15 cellular contexts compared by ENCODE assay signal in the genomic region with DNA sequence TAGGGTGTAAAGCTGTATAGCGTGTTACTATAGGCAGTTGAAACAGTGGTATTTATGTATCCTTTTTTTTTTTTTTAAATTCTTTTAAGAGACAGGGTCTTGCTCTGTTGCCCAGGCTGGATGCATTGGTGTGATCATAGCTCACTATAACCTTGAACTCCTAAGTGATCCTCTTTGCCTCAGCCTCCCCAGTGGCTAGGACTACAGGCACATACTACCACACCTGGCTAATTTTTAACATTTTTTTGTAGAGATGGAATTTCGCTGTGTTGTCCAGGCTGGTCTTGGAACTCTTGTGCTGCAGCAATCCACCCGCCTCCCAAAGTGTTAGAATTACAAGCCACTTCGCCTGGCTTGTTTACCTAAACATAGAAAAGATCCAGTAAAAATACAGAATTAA.
"Had no signal": no experiment of that assay in that cellular context is flagged by ENCODE, and none has a peak within 500 bp of the region (broad histone marks: within the 10 kb centered on the region; RNA-seq: fewer than 3 reads in every experiment).

No MANE protein-coding gene starts in this region.

- DNase-seq: activated CD4-positive, alpha-beta T cell treated with anti-CD3 and anti-CD28 coated beads, Interleukin-2, amount 10 ng/mL, durations not matched to agents 7 days and 5 days; activated CD4-positive, CD25-positive, alpha-beta regulatory T cell; activated gamma-delta T cell treated with Interleukin-2 at 50 U/mL for 16 hours; activated T-cell treated with anti-CD3 and anti-CD28 coated beads, Interleukin-2, amount 50 U/mL, for 4 hours; esophagus squamous epithelium; foreskin fibroblast; glutamatergic neuron; left cardiac atrium; mesenchymal stem cell; retina; T-helper 2 cell; thyroid gland; uterus had no signal

- H3K27me3 ChIP-seq: esophagus squamous epithelium, thyroid gland, uterus had no signal

- ATAC-seq: activated T-cell treated with anti-CD3 and anti-CD28 coated beads, Interleukin-2, amount 50 U/mL, for 4 hours; left cardiac atrium had no signal

- H3K4me3 ChIP-seq: esophagus squamous epithelium, skin epidermis, thyroid gland, uterus had no signal

- H3K27ac Mint-ChIP-seq: activated CD4-positive, alpha-beta T cell treated with anti-CD3 and anti-CD28 coated beads, Interleukin-2, amount 10 ng/mL, durations not matched to agents 7 days and 5 days had no signal

- H3K9me3 ChIP-seq: esophagus squamous epithelium, thyroid gland, uterus had no signal

- H3K27ac ChIP-seq: esophagus squamous epithelium, skin epidermis, uterus had no signal

- H3K36me3 ChIP-seq: uterus had no signal

- H3K4me3 Mint-ChIP-seq: activated CD4-positive, alpha-beta T cell treated with anti-CD3 and anti-CD28 coated beads, Interleukin-2, amount 10 ng/mL, durations not matched to agents 7 days and 5 days; activated T-cell treated with anti-CD3 and anti-CD28 coated beads, Interleukin-2, amount 50 U/mL, for 4 hours had no signal

- FAIRE-seq: TTC549 had no signal

- H3K9me3 Mint-ChIP-seq: activated T-cell treated with anti-CD3 and anti-CD28 coated beads, Interleukin-2, amount 50 U/mL, for 4 hours had no signal
